10 cellular contexts compared by ENCODE assay signal in the genomic region with DNA sequence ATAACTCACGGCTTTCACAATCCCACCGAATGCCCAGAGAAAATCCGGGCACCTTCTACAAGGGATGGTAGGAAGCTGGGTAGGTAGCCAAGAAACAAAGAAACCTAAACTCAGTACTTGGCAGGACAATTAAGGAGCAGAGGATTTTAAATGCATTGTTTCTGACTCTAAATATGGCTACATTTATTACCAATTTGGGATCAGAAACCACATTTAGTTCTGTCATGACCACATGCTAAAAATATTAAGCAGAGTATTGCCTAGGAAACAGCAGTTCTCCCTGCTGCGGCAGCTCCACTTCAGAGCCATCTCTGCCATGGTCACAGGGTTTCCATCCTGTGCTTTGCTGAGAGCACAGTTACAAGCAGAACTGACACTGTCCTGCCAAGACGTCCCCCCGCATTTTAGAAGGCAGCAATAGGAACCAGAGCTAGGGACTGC. TPM values are rescaled to one million over a fixed set of nuclear protein-coding genes. Genes with fewer than 3 reads are reported as not detected.
DNase-seq lines count a peak whose midpoint lies in the region; ATAC-seq and TF ChIP-seq lines count a peak whose summit lies in the region.
"Had no signal": no experiment of that assay in that cellular context is flagged by ENCODE, and none has a peak within 500 bp of the region (broad histone marks: within the 10 kb centered on the region; RNA-seq: fewer than 3 reads in every experiment).

No MANE protein-coding gene starts in this region.

- peak overlapping the region; percentile 66 for H3K27ac ChIP-seq in vagina
- H3K27ac ChIP-seq: neutrophil had no signal

- POLR2A ChIA-PET in GM10248 (lab: Yijun Ruan, JAX) = no interaction called here

- TF ChIP-seq CTCF in chondrocyte (IDR thresholded peaks at IDR 0.05) = no peak
- no peak for TF ChIP-seq CTCF in mesothelial cell of epicardium (IDR thresholded peaks at IDR 0.05; ENCODE audit: unreplicated experiment)
- no peak for TF ChIP-seq CTCF in vagina (IDR thresholded peaks at IDR 0.05)
- TF ChIP-seq CTCF in GM10248 (IDR thresholded peaks at IDR 0.05; ENCODE audit: control extremely low read depth, extremely low read depth, low read depth, missing control alignments) = no peak

- intact Hi-C loops in Right ventricle myocardium inferior (cut with DNase I) = loop anchor here (5.0 kb wide), 2 partner anchors 37 to 57 kb away; a partner anchor contains a TSS
- intact Hi-C loops in cardiac septum (cut with DNase I) = no loop called here
- intact Hi-C loops in vagina (cut with DNase I) = no loop called here

- H3K4me3 Mint-ChIP-seq in chondrocyte (ENCODE audit: unreplicated experiment) (no peak overlapping the region), mesothelial cell of epicardium (no peak overlapping the region)
- no peak overlapping the region for H3K4me3 Mint-ChIP-seq in activated naive CD8-positive, alpha-beta T cell treated with anti-CD3 and anti-CD28 coated beads, Interleukin-2, amount 50 U/mL, for 24 hours

- peaks cover 57% of the 10 kb centered on the region for H3K4me1 Mint-ChIP-seq in chondrocyte (ENCODE audit: low read depth)
- peaks cover 31% of the 10 kb centered on the region for H3K4me1 Mint-ChIP-seq in mesothelial cell of epicardium
- H3K4me1 Mint-ChIP-seq in activated naive CD8-positive, alpha-beta T cell treated with anti-CD3 and anti-CD28 coated beads, Interleukin-2, amount 50 U/mL, for 24 hours = peaks cover 59% of the 10 kb centered on the region

- CTCF ChIA-PET in GM10248 (lab: Yijun Ruan, JAX) = interaction anchor here (1.1 to 2.0 kb wide), 4 partner anchors 8 to 52 kb away, joined by 3 to 9 read pairs (median 4); no protein-coding TSS in a partner anchor

- DNase-seq in Right ventricle myocardium inferior (ENCODE audit: missing footprints) (no peak), cardiac septum (ENCODE audit: low spot score) (no peak), chondrocyte (ENCODE audit: low spot score) (no peak), mesothelial cell of epicardium (ENCODE audit: low spot score in 2 of 2, unreplicated experiment in 2 of 2) (no peak), vagina (ENCODE audit: extremely low spot score in 2 of 2) (no peak), GM10248 (ENCODE audit: extremely low spot score) (no peak)
- no peak for DNase-seq in activated naive CD8-positive, alpha-beta T cell treated with anti-CD3 and anti-CD28 coated beads, Interleukin-2, amount 50 U/mL, for 24 hours
- DNase-seq: central memory CD4-positive, alpha-beta T cell had no signal

- ATAC-seq in Right ventricle myocardium inferior (peak; percentile 27), HG03520 (IDR thresholded peaks at IDR 0.05; ENCODE audit: unreplicated experiment) (no peak)
- no peak for ATAC-seq in activated naive CD8-positive, alpha-beta T cell treated with anti-CD3 and anti-CD28 coated beads, Interleukin-2, amount 50 U/mL, for 24 hours

- H3K36me3 ChIP-seq in vagina = no peaks in the 10 kb centered on the region
- H3K36me3 ChIP-seq: neutrophil had no signal

- no peaks in the 10 kb centered on the region for H3K27me3 ChIP-seq in vagina
- H3K27me3 ChIP-seq: neutrophil had no signal

- H3K36me3 Mint-ChIP-seq in chondrocyte (ENCODE audit: low read depth) (no peaks in the 10 kb centered on the region), mesothelial cell of epicardium (peaks cover 6% of the 10 kb centered on the region)
- H3K36me3 Mint-ChIP-seq in activated naive CD8-positive, alpha-beta T cell treated with anti-CD3 and anti-CD28 coated beads, Interleukin-2, amount 50 U/mL, for 24 hours (ENCODE audit: low read depth) = peaks cover 3% of the 10 kb centered on the region

- H3K27ac Mint-ChIP-seq in chondrocyte (ENCODE audit: unreplicated experiment) (peak overlapping the region; percentile 85), mesothelial cell of epicardium (peak overlapping the region; percentile 73)
- H3K27ac Mint-ChIP-seq in activated naive CD8-positive, alpha-beta T cell treated with anti-CD3 and anti-CD28 coated beads, Interleukin-2, amount 50 U/mL, for 24 hours = no peak overlapping the region

- no peaks in the 10 kb centered on the region for H3K9me3 ChIP-seq in vagina
- H3K9me3 ChIP-seq: neutrophil had no signal

- H3K27me3 Mint-ChIP-seq in chondrocyte (ENCODE audit: low read depth) = no peaks in the 10 kb centered on the region
- H3K27me3 Mint-ChIP-seq in mesothelial cell of epicardium (ENCODE audit: low read depth) = no peaks in the 10 kb centered on the region
- H3K27me3 Mint-ChIP-seq in activated naive CD8-positive, alpha-beta T cell treated with anti-CD3 and anti-CD28 coated beads, Interleukin-2, amount 50 U/mL, for 24 hours = no peaks in the 10 kb centered on the region

- H3K4me1 ChIP-seq in vagina = peaks cover 45% of the 10 kb centered on the region

- H3K9me3 Mint-ChIP-seq in chondrocyte (ENCODE audit: low read depth) (no peaks in the 10 kb centered on the region), mesothelial cell of epicardium (peaks cover 3% of the 10 kb centered on the region)
- peaks cover 3% of the 10 kb centered on the region for H3K9me3 Mint-ChIP-seq in activated naive CD8-positive, alpha-beta T cell treated with anti-CD3 and anti-CD28 coated beads, Interleukin-2, amount 50 U/mL, for 24 hours

- no peak for TF ChIP-seq POLR2A in vagina (IDR thresholded peaks at IDR 0.05)

- no peak overlapping the region for H3K4me3 ChIP-seq in vagina

RNA-seq across cellular contexts. Expression of a gene that starts 57.5 kb away (rescaled TPM):
- 46.2 TPM for total RNA-seq in Right ventricle myocardium inferior
- 43.1 TPM for total RNA-seq in cardiac septum
- total RNA-seq in chondrocyte = 71.1 to 87.4 TPM (median 76.2 TPM) in 3 replicates
- total RNA-seq in mesothelial cell of epicardium = 46.2 to 55.4 TPM (median 51.2 TPM) in 3 replicates
- total RNA-seq in vagina = 35.6 TPM
